In the genomic region with DNA sequence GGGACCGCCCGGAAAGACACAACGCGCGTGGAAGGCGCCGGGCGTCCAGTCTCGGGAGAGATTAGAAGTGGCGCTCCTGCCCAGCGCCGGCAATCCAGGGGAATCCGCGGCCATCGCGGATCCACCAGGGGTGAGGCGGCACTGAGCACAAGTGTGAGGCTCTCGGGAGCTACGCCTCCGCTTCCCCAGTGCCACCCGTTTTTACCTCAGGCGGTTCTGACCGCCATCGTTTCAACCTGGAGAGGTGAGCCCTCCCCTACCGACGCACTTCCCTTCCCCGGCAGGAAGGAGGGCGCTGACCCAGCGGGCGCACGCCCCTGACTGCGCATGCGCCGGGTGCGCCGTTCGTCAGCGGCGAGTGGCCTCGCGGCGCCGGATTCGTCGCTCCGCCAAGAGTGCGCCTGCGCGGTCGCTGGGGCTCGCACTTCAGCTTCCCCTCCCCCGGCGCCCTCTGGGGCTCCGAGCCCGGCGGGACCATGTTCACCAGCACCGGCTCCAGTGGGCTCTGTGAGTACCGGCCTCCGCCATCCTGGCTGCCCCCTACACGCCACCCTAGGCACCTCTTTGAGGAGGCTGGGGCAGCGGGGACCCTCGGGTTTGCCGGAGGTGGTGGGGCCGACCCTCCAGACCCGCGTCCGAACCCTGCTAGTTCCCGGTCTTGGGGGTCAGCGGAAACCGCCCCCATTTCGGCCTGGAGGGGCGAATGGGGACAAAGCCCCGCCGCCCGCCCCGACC, we compare ENCODE assay signal across 1 cellular context.
TF ChIP-seq lines count a peak whose summit lies in the region.

A gene with protein sequence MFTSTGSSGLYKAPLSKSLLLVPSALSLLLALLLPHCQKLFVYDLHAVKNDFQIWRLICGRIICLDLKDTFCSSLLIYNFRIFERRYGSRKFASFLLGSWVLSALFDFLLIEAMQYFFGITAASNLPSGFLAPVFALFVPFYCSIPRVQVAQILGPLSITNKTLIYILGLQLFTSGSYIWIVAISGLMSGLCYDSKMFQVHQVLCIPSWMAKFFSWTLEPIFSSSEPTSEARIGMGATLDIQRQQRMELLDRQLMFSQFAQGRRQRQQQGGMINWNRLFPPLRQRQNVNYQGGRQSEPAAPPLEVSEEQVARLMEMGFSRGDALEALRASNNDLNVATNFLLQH (plus strand): TSS at position 422 of the 735 bp plus-strand sequence. CDS start 55 bp downstream, at position 477.

TF ChIP-seq in K562, 482 proteins besides CTCF, POLR2A, EP300 and RAD21 (continued from another document and continues in another):
- TF ChIP-seq, protein P1, sequence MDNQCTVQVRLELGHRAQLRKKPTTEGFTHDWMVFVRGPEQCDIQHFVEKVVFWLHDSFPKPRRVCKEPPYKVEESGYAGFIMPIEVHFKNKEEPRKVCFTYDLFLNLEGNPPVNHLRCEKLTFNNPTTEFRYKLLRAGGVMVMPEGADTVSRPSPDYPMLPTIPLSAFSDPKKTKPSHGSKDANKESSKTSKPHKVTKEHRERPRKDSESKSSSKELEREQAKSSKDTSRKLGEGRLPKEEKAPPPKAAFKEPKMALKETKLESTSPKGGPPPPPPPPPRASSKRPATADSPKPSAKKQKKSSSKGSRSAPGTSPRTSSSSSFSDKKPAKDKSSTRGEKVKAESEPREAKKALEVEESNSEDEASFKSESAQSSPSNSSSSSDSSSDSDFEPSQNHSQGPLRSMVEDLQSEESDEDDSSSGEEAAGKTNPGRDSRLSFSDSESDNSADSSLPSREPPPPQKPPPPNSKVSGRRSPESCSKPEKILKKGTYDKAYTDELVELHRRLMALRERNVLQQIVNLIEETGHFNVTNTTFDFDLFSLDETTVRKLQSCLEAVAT (IDR thresholded peaks at IDR 0.05), result 0 out of 4 replicates have a peak, but pooled peaks of 1 of the 2 experiments have one; percentile 16
- TF ChIP-seq SAFB2 (IDR thresholded peaks at IDR 0.05; ENCODE audit: borderline replicate concordance, low read depth, low read length, severe bottlenecking), result no peak
- TF ChIP-seq, protein P2, sequence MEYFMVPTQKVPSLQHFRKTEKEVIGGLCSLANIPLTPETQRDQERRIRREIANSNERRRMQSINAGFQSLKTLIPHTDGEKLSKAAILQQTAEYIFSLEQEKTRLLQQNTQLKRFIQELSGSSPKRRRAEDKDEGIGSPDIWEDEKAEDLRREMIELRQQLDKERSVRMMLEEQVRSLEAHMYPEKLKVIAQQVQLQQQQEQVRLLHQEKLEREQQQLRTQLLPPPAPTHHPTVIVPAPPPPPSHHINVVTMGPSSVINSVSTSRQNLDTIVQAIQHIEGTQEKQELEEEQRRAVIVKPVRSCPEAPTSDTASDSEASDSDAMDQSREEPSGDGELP (CRISPR knock-in tag; IDR thresholded peaks at IDR 0.05; ENCODE audit: borderline replicate concordance), result peak; percentile 56; the same call in 1 of the 2 replicates
- TF ChIP-seq ZNF766 (CRISPR knock-in tag; conservative IDR thresholded peaks at IDR 0.05), result no peak
- no peak for TF ChIP-seq CCAR2 (IDR thresholded peaks at IDR 0.05; ENCODE audit: low read depth, low read length)
- TF ChIP-seq FOXK1 (CRISPR knock-in tag; IDR thresholded peaks at IDR 0.05; ENCODE audit: borderline replicate concordance), result no peak
- no peak for TF ChIP-seq HMG20B (CRISPR knock-in tag; IDR thresholded peaks at IDR 0.05)
- TF ChIP-seq, protein P3, sequence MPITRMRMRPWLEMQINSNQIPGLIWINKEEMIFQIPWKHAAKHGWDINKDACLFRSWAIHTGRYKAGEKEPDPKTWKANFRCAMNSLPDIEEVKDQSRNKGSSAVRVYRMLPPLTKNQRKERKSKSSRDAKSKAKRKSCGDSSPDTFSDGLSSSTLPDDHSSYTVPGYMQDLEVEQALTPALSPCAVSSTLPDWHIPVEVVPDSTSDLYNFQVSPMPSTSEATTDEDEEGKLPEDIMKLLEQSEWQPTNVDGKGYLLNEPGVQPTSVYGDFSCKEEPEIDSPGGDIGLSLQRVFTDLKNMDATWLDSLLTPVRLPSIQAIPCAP (CRISPR knock-in tag; IDR thresholded peaks at IDR 0.05; ENCODE audit: borderline replicate concordance), result no peak
- TF ChIP-seq ZNF436 (CRISPR knock-in tag; IDR thresholded peaks at IDR 0.05), result no peak
- 0 out of 2 replicates have a peak, but pooled peaks have one; percentile 51 for TF ChIP-seq ZNF644 (tag; IDR thresholded peaks at IDR 0.05; ENCODE audit: low read depth)
- TF ChIP-seq HNRNPH1 (optimal IDR thresholded peaks at IDR 0.05; ENCODE audit: low read depth, low read length), result no peak
- no peak for TF ChIP-seq SMC3 (conservative IDR thresholded peaks at IDR 0.05; ENCODE audit: insufficient read depth, low read depth, low read length)
- TF ChIP-seq PHF8 (IDR thresholded peaks at IDR 0.05; ENCODE audit: borderline replicate concordance, low read length), result peak; percentile 97
- TF ChIP-seq, protein P4, sequence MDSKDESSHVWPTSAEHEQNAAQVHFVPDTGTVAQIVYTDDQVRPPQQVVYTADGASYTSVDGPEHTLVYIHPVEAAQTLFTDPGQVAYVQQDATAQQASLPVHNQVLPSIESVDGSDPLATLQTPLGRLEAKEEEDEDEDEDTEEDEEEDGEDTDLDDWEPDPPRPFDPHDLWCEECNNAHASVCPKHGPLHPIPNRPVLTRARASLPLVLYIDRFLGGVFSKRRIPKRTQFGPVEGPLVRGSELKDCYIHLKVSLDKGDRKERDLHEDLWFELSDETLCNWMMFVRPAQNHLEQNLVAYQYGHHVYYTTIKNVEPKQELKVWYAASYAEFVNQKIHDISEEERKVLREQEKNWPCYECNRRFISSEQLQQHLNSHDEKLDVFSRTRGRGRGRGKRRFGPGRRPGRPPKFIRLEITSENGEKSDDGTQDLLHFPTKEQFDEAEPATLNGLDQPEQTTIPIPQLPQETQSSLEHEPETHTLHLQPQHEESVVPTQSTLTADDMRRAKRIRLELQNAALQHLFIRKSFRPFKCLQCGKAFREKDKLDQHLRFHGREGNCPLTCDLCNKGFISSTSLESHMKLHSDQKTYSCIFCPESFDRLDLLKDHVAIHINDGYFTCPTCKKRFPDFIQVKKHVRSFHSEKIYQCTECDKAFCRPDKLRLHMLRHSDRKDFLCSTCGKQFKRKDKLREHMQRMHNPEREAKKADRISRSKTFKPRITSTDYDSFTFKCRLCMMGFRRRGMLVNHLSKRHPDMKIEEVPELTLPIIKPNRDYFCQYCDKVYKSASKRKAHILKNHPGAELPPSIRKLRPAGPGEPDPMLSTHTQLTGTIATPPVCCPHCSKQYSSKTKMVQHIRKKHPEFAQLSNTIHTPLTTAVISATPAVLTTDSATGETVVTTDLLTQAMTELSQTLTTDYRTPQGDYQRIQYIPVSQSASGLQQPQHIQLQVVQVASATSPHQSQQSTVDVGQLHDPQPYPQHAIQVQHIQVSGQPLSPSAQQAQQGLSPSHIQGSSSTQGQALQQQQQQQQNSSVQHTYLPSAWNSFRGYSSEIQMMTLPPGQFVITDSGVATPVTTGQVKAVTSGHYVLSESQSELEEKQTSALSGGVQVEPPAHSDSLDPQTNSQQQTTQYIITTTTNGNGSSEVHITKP (IDR thresholded peaks at IDR 0.05; ENCODE audit: partially characterized antibody), result no peak
- no peak for TF ChIP-seq HDAC6 (IDR thresholded peaks at IDR 0.05; ENCODE audit: low read depth, low read length)
- TF ChIP-seq, protein P5, sequence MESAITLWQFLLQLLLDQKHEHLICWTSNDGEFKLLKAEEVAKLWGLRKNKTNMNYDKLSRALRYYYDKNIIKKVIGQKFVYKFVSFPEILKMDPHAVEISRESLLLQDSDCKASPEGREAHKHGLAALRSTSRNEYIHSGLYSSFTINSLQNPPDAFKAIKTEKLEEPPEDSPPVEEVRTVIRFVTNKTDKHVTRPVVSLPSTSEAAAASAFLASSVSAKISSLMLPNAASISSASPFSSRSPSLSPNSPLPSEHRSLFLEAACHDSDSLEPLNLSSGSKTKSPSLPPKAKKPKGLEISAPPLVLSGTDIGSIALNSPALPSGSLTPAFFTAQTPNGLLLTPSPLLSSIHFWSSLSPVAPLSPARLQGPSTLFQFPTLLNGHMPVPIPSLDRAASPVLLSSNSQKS (CRISPR knock-in tag; IDR thresholded peaks at IDR 0.05), result no peak
- TF ChIP-seq ZNF764 (CRISPR knock-in tag; IDR thresholded peaks at IDR 0.05; ENCODE audit: low read depth), result peak; percentile 41; the same call in 1 of the 2 replicates
- no peak for TF ChIP-seq CEBPG (CRISPR knock-in tag; IDR thresholded peaks at IDR 0.05)
- TF ChIP-seq CEBPG (tag; conservative IDR thresholded peaks at IDR 0.05 in 1 of 2, IDR thresholded peaks at IDR 0.05 in 1 of 2), result no peak
- no peak for TF ChIP-seq PCBP2 (IDR thresholded peaks at IDR 0.05; ENCODE audit: low read depth, low read length, poor library complexity, severe bottlenecking)
- TF ChIP-seq, protein P6, sequence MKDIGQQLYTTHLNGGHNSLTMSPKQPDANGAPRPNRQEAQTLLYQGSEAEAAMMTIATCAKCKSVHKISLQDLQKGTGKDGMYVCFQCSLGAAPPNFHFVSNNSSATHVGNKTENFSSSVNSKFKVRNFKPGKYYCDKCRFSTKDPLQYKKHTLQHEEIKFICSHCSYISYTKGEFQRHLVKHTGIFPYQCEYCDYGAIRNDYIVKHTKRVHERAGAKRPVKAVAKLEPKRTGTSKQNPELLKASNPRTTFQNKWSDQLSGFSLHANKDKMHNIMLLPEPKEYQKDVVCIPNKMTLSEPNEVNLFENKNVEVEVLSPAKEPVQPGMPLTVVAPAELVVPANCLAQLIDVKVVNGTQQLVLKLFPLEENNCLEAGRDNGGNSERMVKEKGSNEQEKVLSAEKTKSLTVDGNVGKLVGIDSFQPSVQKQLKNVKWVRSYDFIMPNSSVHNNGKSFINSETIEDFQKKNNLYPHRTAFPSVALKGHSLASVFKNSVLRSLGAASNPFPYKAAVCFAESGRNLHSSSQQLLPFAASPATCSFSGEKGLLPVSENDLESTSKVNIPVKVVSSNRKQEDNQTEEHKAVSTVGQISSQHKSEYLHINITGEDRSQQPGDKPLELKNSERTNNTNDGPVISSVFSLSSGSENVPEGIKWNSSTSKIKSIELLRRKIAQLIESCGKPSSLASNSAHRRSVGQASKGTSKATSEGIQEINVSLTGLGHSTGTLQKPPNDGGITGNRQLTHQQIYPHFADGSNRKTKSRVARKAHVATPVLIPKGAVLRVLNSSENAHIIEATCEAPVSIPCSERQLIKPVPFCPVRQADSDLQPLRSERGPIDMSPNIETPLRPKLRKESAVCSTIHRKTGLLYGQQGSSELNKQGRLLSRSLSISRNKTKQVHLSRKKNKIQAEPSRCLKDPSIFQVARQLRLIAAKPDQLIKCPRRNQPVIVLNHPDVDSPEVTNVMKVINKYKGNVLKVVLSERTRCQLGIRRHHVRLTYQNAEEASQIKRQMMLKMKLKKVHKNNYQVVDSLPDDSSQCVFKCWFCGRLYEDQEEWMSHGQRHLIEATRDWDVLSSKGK (CRISPR knock-in tag; IDR thresholded peaks at IDR 0.05), result no peak
- no peak for TF ChIP-seq ZNF778 (CRISPR knock-in tag; IDR thresholded peaks at IDR 0.05)
- no peak for TF ChIP-seq U2AF2 (optimal IDR thresholded peaks at IDR 0.05; ENCODE audit: low read depth, low read length)
- no peak for TF ChIP-seq PTTG1 (tag; IDR thresholded peaks at IDR 0.05; ENCODE audit: low read depth)
- no peak for TF ChIP-seq ZNF311 (CRISPR knock-in tag; IDR thresholded peaks at IDR 0.05)
